10 cellular contexts compared by ENCODE assay signal in the genomic region with DNA sequence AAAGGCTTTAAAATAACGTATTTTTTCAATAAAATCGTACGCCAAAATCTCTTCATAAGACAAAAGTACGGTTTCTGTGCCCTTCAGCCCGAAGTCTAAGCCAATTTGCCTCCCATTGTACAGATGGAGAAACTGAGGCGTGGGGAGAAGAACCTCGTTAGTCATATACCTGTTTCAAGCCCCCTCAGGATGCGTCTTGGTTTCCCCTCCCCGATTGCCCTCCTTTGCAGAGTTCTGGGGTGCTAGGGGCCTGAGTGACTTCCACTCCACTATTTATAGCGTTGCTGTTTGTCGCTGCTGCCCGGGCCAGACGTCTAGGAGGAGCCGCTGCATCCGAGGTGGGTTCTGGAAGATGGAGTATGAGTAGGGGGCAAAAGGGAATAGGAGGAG. TPM values are rescaled to one million over a fixed set of nuclear protein-coding genes. Genes with fewer than 3 reads are reported as not detected.
DNase-seq lines count a peak whose midpoint lies in the region; ATAC-seq and TF ChIP-seq lines count a peak whose summit lies in the region.
"Had no signal": no experiment of that assay in that cellular context is flagged by ENCODE, and none has a peak within 500 bp of the region (broad histone marks: within the 10 kb centered on the region; RNA-seq: fewer than 3 reads in every experiment).

No MANE protein-coding gene starts in this region.

- TF ChIP-seq EP300 in gastroesophageal sphincter (IDR thresholded peaks at IDR 0.05) = no peak

- intact Hi-C loops in cardiac septum (cut with DNase I) = loop anchor here (2.0 to 5.0 kb wide), 2 partner anchors 70 to 462 kb away; no protein-coding TSS in a partner anchor
- intact Hi-C loops in tibial artery (cut with DNase I; ENCODE audit: low total_unique reads) = loop anchor here (5.0 to 10.0 kb wide), 2 partner anchors 67 to 134 kb away; a partner anchor contains a TSS
- intact Hi-C loops in left colon (cut with DNase I, micrococcal nuclease) = loop anchor here (5.0 to 10.0 kb wide), 2 partner anchors 64 to 137 kb away; no protein-coding TSS in a partner anchor

- DNase-seq in cardiac muscle cell (ENCODE audit: low read depth in 1 of 2, low spot score in 1 of 2) (no peak), cardiac septum (ENCODE audit: low spot score) (no peak), NT2/D1 (ENCODE audit: low read depth, low spot score) (no peak), tibial artery (peak in 1 of 2 donors; percentile 69), left colon (no peak), NCI-H128 (lab: John Stamatoyannopoulos, UW; ENCODE audit: unreplicated experiment) (no peak), left lobe of liver (ENCODE audit: low spot score) (no peak)

- TF ChIP-seq CTCF in cardiac muscle cell (IDR thresholded peaks at IDR 0.05; ENCODE audit: low read depth, low read length) (no peak), gastroesophageal sphincter (IDR thresholded peaks at IDR 0.05) (no peak), tibial artery (IDR thresholded peaks at IDR 0.05) (no peak)

- WGBS in gastroesophageal sphincter (ENCODE audit: low coverage in 1 of 2), 2 donors = 11 to 22% methylated on average over 6 to 10 of the region's 15 CpGs

- H3K36me3 ChIP-seq in cardiac muscle cell (no peaks in the 10 kb centered on the region), NT2/D1 (ENCODE audit: insufficient read depth, insufficient read length, low read length) (no peaks in the 10 kb centered on the region), gastroesophageal sphincter (no peaks in the 10 kb centered on the region), tibial artery (no peaks in the 10 kb centered on the region)
- H3K36me3 ChIP-seq: left lung, prostate gland had no signal

- H3K4me3 ChIP-seq in cardiac muscle cell = peak overlapping the region; percentile 39
- peak overlapping the region; percentile 12 for H3K4me3 ChIP-seq in NT2/D1 (ENCODE audit: insufficient read length, low read depth)
- no peak overlapping the region for H3K4me3 ChIP-seq in gastroesophageal sphincter
- peak overlapping the region in 1 of 2 donors; percentile 87 for H3K4me3 ChIP-seq in tibial artery
- H3K4me3 ChIP-seq: left lung, prostate gland had no signal

- ATAC-seq in gastroesophageal sphincter (no peak), left colon (no peak), left lobe of liver (no peak)

- peak overlapping the region; percentile 44 for H3K9ac ChIP-seq in NT2/D1 (ENCODE audit: insufficient read length, low read depth)

- no peak for TF ChIP-seq POLR2A in gastroesophageal sphincter (IDR thresholded peaks at IDR 0.05)

- H3K4me1 ChIP-seq in cardiac muscle cell (ENCODE audit: low read depth) (peaks cover 33% of the 10 kb centered on the region), NT2/D1 (ENCODE audit: insufficient read depth, insufficient read length) (peaks cover 6% of the 10 kb centered on the region), gastroesophageal sphincter (peaks cover 0 to 80% (median 54%) of the 10 kb centered on the region in 3 donors), tibial artery (peaks cover 0 to 70% (median 60%) of the 10 kb centered on the region in 4 donors)

- H3K27ac ChIP-seq in cardiac muscle cell = no peak overlapping the region
- peak overlapping the region in 3 of 4 donors; percentile 85 to 87 (median 87) for H3K27ac ChIP-seq in gastroesophageal sphincter
- H3K27ac ChIP-seq in tibial artery = peak overlapping the region; percentile 86 to 90
- H3K27ac ChIP-seq: left lung had no signal

- peaks cover 11% of the 10 kb centered on the region for H3K27me3 ChIP-seq in cardiac muscle cell
- H3K27me3 ChIP-seq in NT2/D1 (ENCODE audit: insufficient read depth, insufficient read length) = peaks cover 30% of the 10 kb centered on the region
- H3K27me3 ChIP-seq in gastroesophageal sphincter = peaks cover 69% of the 10 kb centered on the region
- H3K27me3 ChIP-seq in tibial artery = peaks cover 0 to 15% of the 10 kb centered on the region in 2 donors

- no peaks in the 10 kb centered on the region for H3K9me3 ChIP-seq in cardiac muscle cell (ENCODE audit: low read depth)
- H3K9me3 ChIP-seq in NT2/D1 (ENCODE audit: insufficient read depth, low read length) = no peaks in the 10 kb centered on the region
- H3K9me3 ChIP-seq in gastroesophageal sphincter = no peaks in the 10 kb centered on the region
- no peaks in the 10 kb centered on the region for H3K9me3 ChIP-seq in tibial artery
- H3K9me3 ChIP-seq: left lung, prostate gland had no signal

RNA-seq across cellular contexts. Expression of a gene that starts 2.3 kb away (rescaled TPM):
- 85.3 and 203 TPM in 2 replicates for total RNA-seq in cardiac muscle cell
- polyA plus RNA-seq in cardiac muscle cell = 158 and 255 TPM in 2 replicates
- total RNA-seq in cardiac septum = 216 TPM
- 100 to 1,000 TPM; 199 to 369 (median 320) TPM for total RNA-seq in gastroesophageal sphincter
- 100 to 1,000 TPM; 183 to 192 TPM for total RNA-seq in left colon
- 41.6 TPM for total RNA-seq in left lobe of liver

RNA-seq across cellular contexts. Expression of a gene that starts 22.2 kb away (rescaled TPM):
- total RNA-seq in cardiac muscle cell (53.3 and 63.6 TPM in 2 replicates), cardiac septum (28.6 TPM), gastroesophageal sphincter (10 to 100 TPM; 30.3 to 50.1 (median 37.7) TPM), left colon (10 to 100 TPM; 64.1 to 64.3 TPM), left lobe of liver (15.2 TPM)
- polyA plus RNA-seq in cardiac muscle cell = 70.1 and 83.4 TPM in 2 replicates

Comparison
In these comparisons a context has a peak if more than half of its experiments do, and no peak if none do; other contexts are left out.
1. H3K4me3 ChIP-seq: peak in cardiac muscle cell (single experiment) and NT2/D1 (single experiment); none in gastroesophageal sphincter (0 of 2).